In genomic region chr2:163852616-163853015, GRCh38 we compare ENCODE assay signal across 18 cellular contexts.
"Had no signal": no experiment of that assay in that cellular context is flagged by ENCODE, and none has a peak within 500 bp of the region (broad histone marks: within the 10 kb centered on the region; RNA-seq: fewer than 3 reads in every experiment).

No MANE protein-coding gene starts in this region.

- H3K27ac ChIP-seq: dorsolateral prefrontal cortex, esophagus squamous epithelium, left lung, sigmoid colon, testis had no signal

- H3K4me3 ChIP-seq: dorsolateral prefrontal cortex, esophagus squamous epithelium, left lung, sigmoid colon, testis had no signal

- FAIRE-seq: endometrium, islet of Langerhans had no signal

- H3K36me3 Mint-ChIP-seq: T-cell had no signal

- H3K9me3 Mint-ChIP-seq: stimulated activated naive CD8-positive, alpha-beta T cell treated with anti-CD3 and anti-CD28 coated beads, Interleukin-15, Interleukin-2, amounts not matched to agents 100 ng/mL and 50 ng/mL, for 24 hours had no signal

- H3K4me1 Mint-ChIP-seq: T-cell had no signal

- DNase-seq: activated CD4-positive, alpha-beta T cell treated with anti-CD3 and anti-CD28 coated beads for 48 hours; activated CD8-positive, alpha-beta memory T cell treated with anti-CD3 and anti-CD28 coated beads, Interleukin-2, amount 50 U/mL, for 48 hours; activated CD8-positive, alpha-beta T cell treated with anti-CD3 and anti-CD28 coated beads, Interleukin-2, amount 10 ng/mL, durations not matched to agents 7 days and 5 days; activated naive CD4-positive, alpha-beta T cell treated with Interleukin-2 at 50 U/mL for 16 hours; dorsolateral prefrontal cortex; esophagus squamous epithelium; foreskin fibroblast; head of caudate nucleus; left lung; mesenchymal stem cell; sigmoid colon; stimulated activated CD4-positive, alpha-beta T cell treated with anti-CD3 and anti-CD28 coated beads, Interleukin-4, amount 100 ng/mL, for 1 hour; T-cell; testis had no signal

- H3K27me3 ChIP-seq: dorsolateral prefrontal cortex, esophagus squamous epithelium, left lung, sigmoid colon had no signal

- H3K4me3 Mint-ChIP-seq: activated CD8-positive, alpha-beta T cell treated with anti-CD3 and anti-CD28 coated beads, Interleukin-2, amount 10 ng/mL, durations not matched to agents 7 days and 5 days; neural crest cell; stimulated activated naive CD8-positive, alpha-beta T cell treated with anti-CD3 and anti-CD28 coated beads, Interleukin-15, Interleukin-2, amounts not matched to agents 100 ng/mL and 50 ng/mL, for 24 hours; T-cell had no signal

- H3K36me3 ChIP-seq: esophagus squamous epithelium, left lung, sigmoid colon had no signal

- H3K9me3 ChIP-seq: esophagus squamous epithelium, sigmoid colon, testis had no signal

- H3K27me3 Mint-ChIP-seq: stimulated activated naive CD8-positive, alpha-beta T cell treated with anti-CD3 and anti-CD28 coated beads, Interleukin-15, Interleukin-2, amounts not matched to agents 100 ng/mL and 50 ng/mL, for 24 hours; T-cell had no signal

- ATAC-seq: activated CD8-positive, alpha-beta T cell treated with anti-CD3 and anti-CD28 coated beads, Interleukin-2, amount 10 ng/mL, durations not matched to agents 7 days and 5 days; left lung; T-cell had no signal

- H3K27ac Mint-ChIP-seq: activated CD8-positive, alpha-beta T cell treated with anti-CD3 and anti-CD28 coated beads, Interleukin-2, amount 10 ng/mL, durations not matched to agents 7 days and 5 days; stimulated activated naive CD8-positive, alpha-beta T cell treated with anti-CD3 and anti-CD28 coated beads, Interleukin-15, Interleukin-2, amounts not matched to agents 100 ng/mL and 50 ng/mL, for 24 hours; T-cell had no signal

- H3K4me1 ChIP-seq: esophagus squamous epithelium, left lung, sigmoid colon, testis had no signal
